ENCODE assay signal across 8 cellular contexts in the genomic region with DNA sequence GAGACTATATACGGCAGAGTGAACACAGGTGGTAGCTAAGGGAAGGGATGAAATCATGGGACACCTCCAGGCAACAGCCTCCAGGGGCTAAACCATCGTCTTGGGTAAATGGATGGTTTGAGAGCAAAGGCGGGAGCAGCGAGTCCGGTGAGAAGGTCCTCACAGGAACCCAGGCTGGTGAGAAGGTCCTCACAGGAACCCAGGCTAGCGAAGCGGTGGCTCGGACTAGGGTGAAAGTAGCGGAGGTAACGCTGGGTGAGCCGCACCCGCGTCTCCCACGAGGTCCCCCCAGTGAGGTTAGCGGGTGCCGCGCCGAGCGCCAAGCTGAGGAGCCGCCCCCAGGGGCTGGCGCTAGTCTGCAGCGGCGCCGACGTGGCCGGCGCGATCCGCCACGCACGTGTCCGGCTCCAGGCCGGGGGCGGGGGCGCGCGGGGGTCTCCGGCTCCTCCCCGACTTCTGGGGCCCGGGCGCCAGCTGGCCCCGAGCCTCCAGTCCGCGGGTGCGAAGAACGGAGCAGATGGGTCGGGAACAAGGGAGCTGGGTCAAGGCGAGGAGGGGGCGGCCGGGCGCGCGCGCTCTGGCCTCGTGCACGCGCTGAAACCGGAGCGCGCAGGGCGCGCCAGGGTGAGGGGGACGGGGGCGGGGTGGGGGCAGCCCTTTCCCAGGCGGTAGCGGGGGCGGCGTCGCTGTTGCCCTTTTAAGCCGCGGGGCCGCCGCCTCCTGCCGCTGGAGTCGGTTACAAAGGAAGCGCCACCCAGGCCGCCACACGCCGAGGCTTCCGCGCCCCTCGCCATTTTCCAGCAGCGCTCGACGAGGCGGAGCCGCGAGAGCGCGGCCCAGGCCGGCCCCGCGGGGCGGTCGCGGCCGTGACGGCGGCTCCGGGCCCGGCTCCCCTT. TPM values are rescaled to one million over a fixed set of nuclear protein-coding genes. Genes with fewer than 3 reads are reported as not detected.
DNase-seq lines count a peak whose midpoint lies in the region; ATAC-seq lines count a peak whose summit lies in the region.

A gene (plus strand): TSS at position 726 of the 896 bp plus-strand sequence. CDS start 220 bp downstream, outside the sequence.

- peaks cover 9% of the 10 kb centered on the region for H3K36me3 Mint-ChIP-seq in effector memory CD8-positive, alpha-beta T cell (ENCODE audit: insufficient read depth)
- no peaks in the 10 kb centered on the region for H3K36me3 Mint-ChIP-seq in memory B cell

- peak within 1 kb of the TSS; percentile 49 to 90 for H3K27ac Mint-ChIP-seq in effector memory CD8-positive, alpha-beta T cell
- H3K27ac Mint-ChIP-seq in memory B cell: peak within 1 kb of the TSS; percentile 74

- ATAC-seq in GM18868 (IDR thresholded peaks at IDR 0.05; ENCODE audit: unreplicated experiment) (peak; percentile 60), HG03196 (IDR thresholded peaks at IDR 0.05; ENCODE audit: unreplicated experiment) (peak; percentile 53), memory B cell (ENCODE audit: low read depth) (peak; percentile 63)
- ATAC-seq in effector memory CD8-positive, alpha-beta T cell (replicated peaks): peak; percentile 70

- peak within 1 kb of the TSS; percentile 91 to 95 for H3K4me3 Mint-ChIP-seq in effector memory CD8-positive, alpha-beta T cell
- peak within 1 kb of the TSS; percentile 90 for H3K4me3 Mint-ChIP-seq in memory B cell

- H3K9me3 Mint-ChIP-seq in effector memory CD8-positive, alpha-beta T cell: no peaks in the 10 kb centered on the region
- H3K9me3 Mint-ChIP-seq in memory B cell: no peaks in the 10 kb centered on the region

- peak; percentile 35 for DNase-seq in A172 (ENCODE audit: low spot score)
- DNase-seq in NCI-H82 (lab: John Stamatoyannopoulos, UW): peak; percentile 92
- DNase-seq in effector memory CD8-positive, alpha-beta T cell: peak; percentile 57 to 64 (median 59)
- DNase-seq in memory B cell (ENCODE audit: low spot score in 2 of 2): peak; percentile 58 to 77
- peak; percentile 73 for DNase-seq in stimulated activated CD8-positive, alpha-beta memory T cell treated with anti-CD3 and anti-CD28 coated beads, Interleukin-12 subunit alpha, Interleukin-12 subunit beta, amount 100 ng/mL, for 4 hours (ENCODE audit: low read depth)

- H3K4me1 Mint-ChIP-seq in effector memory CD8-positive, alpha-beta T cell (ENCODE audit: low read depth in 2 of 2): peaks cover 31 to 43% of the 10 kb centered on the region in 2 donors
- peaks cover 30% of the 10 kb centered on the region for H3K4me1 Mint-ChIP-seq in memory B cell

- no peaks in the 10 kb centered on the region for H3K27me3 Mint-ChIP-seq in effector memory CD8-positive, alpha-beta T cell
- H3K27me3 Mint-ChIP-seq in memory B cell: no peaks in the 10 kb centered on the region

- POLR2A ChIA-PET in activated CD8-positive, alpha-beta memory T cell treated with anti-CD3 and anti-CD28 coated beads for 36 hours (lab: Charles Lee): interaction anchor here (0.6 to 1.7 kb wide), 4 partner anchors 61 to 210 kb away, joined by 4 to 6 read pairs (median 4); no protein-coding TSS in a partner anchor

- CTCF ChIA-PET in activated CD8-positive, alpha-beta memory T cell treated with anti-CD3 and anti-CD28 coated beads for 36 hours (lab: Charles Lee): interaction anchor here (1.0 to 1.2 kb wide), 2 partner anchors 20 to 202 kb away, joined by 3 to 5 read pairs; no protein-coding TSS in a partner anchor

RNA-seq across cellular contexts. Expression of the gene that starts here (rescaled TPM):
- 36.6 and 36.9 TPM in 2 replicates for total RNA-seq in A172 (2014; rRNA removed; shearing (Covaris generic))
- total RNA-seq in activated CD8-positive, alpha-beta memory T cell treated with anti-CD3 and anti-CD28 coated beads for 36 hours: 10 to 100 TPM; 17.3 to 17.6 TPM

Comparison
In these comparisons a context has a peak if more than half of its experiments do, and no peak if none do; other contexts are left out.
1. Peak in every context shown above with its lines: DNase-seq and ATAC-seq.
2. DNase-seq: peak in every context shown above with its lines; median percentile 92 in NCI-H82; 73 in stimulated activated CD8-positive, alpha-beta memory T cell treated with anti-CD3 and anti-CD28 coated beads, Interleukin-12 subunit alpha, Interleukin-12 subunit beta, amount 100 ng/mL, for 4 hours; 68 in memory B cell; 59 in effector memory CD8-positive, alpha-beta T cell; 35 in A172.